In the genomic region with DNA sequence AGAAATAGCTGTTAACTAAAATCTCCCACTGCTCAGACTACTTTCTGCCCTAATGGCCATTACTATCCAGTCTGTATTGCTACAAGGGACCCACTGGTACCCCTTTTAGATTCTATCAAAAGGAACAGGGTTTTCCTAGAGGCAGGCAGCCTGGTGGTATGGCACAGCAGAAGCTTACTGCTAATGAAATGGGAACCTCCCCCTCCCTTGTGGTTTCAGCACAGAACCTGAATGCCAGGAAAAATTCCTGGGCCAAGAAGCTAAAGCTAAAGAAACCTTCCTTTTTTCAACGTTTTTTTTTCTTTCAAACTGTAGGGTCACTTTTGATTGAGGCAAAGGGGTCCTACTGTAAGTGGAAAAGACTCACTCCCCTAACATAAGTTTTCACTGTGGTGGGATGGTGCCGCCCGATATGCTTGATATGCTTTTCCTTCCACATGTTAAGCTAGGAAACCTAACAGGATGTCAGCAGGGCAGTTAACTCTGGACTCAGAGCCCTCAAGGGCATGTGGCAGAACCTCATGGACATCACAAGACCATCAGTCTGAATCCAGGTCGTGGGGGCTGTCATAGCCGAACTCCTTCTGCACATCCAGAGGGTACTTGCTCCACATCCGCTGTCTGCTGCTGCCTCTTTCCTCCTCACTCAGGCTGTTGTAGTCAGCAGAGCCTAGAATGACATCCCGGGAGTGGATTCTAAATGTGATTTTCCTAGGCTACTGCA, we compare ENCODE assay signal across 15 cellular contexts. TPM values are rescaled to one million over a fixed set of nuclear protein-coding genes. Genes with fewer than 3 reads are reported as not detected.
A peak's percentile ranks its signal among the peaks of the same experiment; 100 is the strongest.
DNase-seq lines count a peak whose midpoint lies in the region; ATAC-seq and TF ChIP-seq lines count a peak whose summit lies in the region.
"Had no signal": no experiment of that assay in that cellular context is flagged by ENCODE, and none has a peak within 500 bp of the region (broad histone marks: within the 10 kb centered on the region; RNA-seq: fewer than 3 reads in every experiment).

No MANE protein-coding gene starts in this region.

- H3K4me2 ChIP-seq in hepatocyte = no peak overlapping the region
- H3K4me2 ChIP-seq: GM23338 had no signal

- H3K27ac Mint-ChIP-seq in CD8-positive, alpha-beta memory T cell = peak overlapping the region in 6 of 8 donors; percentile 8 to 66 (median 36)
- peak overlapping the region; percentile 50 for H3K27ac Mint-ChIP-seq in activated T-helper 1 cell treated with anti-CD3 and anti-CD28 coated beads, Interleukin-12 subunit alpha, Interleukin-12 subunit beta, Interleukin-2, Interleukin-4 antibody, amounts not matched to agents 30 ng/mL and 10 ng/mL and 1 ng/mL, durations not matched to agents 14 hours and 24 hours and 36 hours
- H3K27ac Mint-ChIP-seq: GM23338 had no signal

- no peak for TF ChIP-seq POLR2A in upper lobe of left lung (IDR thresholded peaks at IDR 0.05)

- no peak for DNase-seq in A673 (ENCODE audit: low spot score)
- no peak for DNase-seq in CD8-positive, alpha-beta memory T cell
- no peak for DNase-seq in activated T-helper 1 cell treated with anti-CD3 and anti-CD28 coated beads, Interleukin-12 subunit alpha, Interleukin-12 subunit beta, Interleukin-2, Interleukin-4 antibody, amounts not matched to agents 30 ng/mL and 10 ng/mL and 1 ng/mL, durations not matched to agents 14 hours and 24 hours and 36 hours (ENCODE audit: low spot score)
- no peak for DNase-seq in hepatocyte (ENCODE audit: low spot score)
- DNase-seq in foreskin keratinocyte = no peak
- DNase-seq in upper lobe of left lung = no peak
- DNase-seq: KG1, kidney, NCI-H2171 treated with DMSO at 0.1 percent for 48 hours, PC-3, T-helper 2 cell had no signal

- TF ChIP-seq CTCF in A673 (conservative IDR thresholded peaks at IDR 0.05; ENCODE audit: low read depth, low read length) (no peak), hepatocyte (IDR thresholded peaks at IDR 0.05; ENCODE audit: poor library complexity) (no peak), foreskin keratinocyte (conservative IDR thresholded peaks at IDR 0.05) (no peak), upper lobe of left lung (IDR thresholded peaks at IDR 0.05) (no peak)

- no peaks in the 10 kb centered on the region for H4K20me1 ChIP-seq in hepatocyte (ENCODE audit: insufficient read depth, poor library complexity, severe bottlenecking)

- H3K4me1 Mint-ChIP-seq in CD8-positive, alpha-beta memory T cell = peaks cover 2 to 32% (median 18%) of the 10 kb centered on the region in 3 donors
- peaks cover 33% of the 10 kb centered on the region for H3K4me1 Mint-ChIP-seq in activated T-helper 1 cell treated with anti-CD3 and anti-CD28 coated beads, Interleukin-12 subunit alpha, Interleukin-12 subunit beta, Interleukin-2, Interleukin-4 antibody, amounts not matched to agents 30 ng/mL and 10 ng/mL and 1 ng/mL, durations not matched to agents 14 hours and 24 hours and 36 hours (ENCODE audit: low read depth)

- no peak overlapping the region for H3K4me3 Mint-ChIP-seq in CD8-positive, alpha-beta memory T cell
- H3K4me3 Mint-ChIP-seq in activated T-helper 1 cell treated with anti-CD3 and anti-CD28 coated beads, Interleukin-12 subunit alpha, Interleukin-12 subunit beta, Interleukin-2, Interleukin-4 antibody, amounts not matched to agents 30 ng/mL and 10 ng/mL and 1 ng/mL, durations not matched to agents 14 hours and 24 hours and 36 hours = no peak overlapping the region
- H3K4me3 Mint-ChIP-seq: GM23338 had no signal

- no peak for TF ChIP-seq EP300 in upper lobe of left lung (IDR thresholded peaks at IDR 0.05)

- CTCF ChIA-PET in A673 (lab: Charles Lee) = no interaction called here
- CTCF ChIA-PET in CD8-positive, alpha-beta memory T cell (lab: Charles Lee) = interaction anchor here (1.0 to 2.1 kb wide), 6 partner anchors 9 to 59 kb away, joined by 4 to 9 read pairs (median 5); a partner anchor contains a TSS

- H3K4me1 ChIP-seq in A673 (ENCODE audit: insufficient read depth, low read length, poor library complexity, severe bottlenecking) (peaks cover 31% of the 10 kb centered on the region), hepatocyte (ENCODE audit: insufficient read depth) (peaks cover 30% of the 10 kb centered on the region), foreskin keratinocyte (peaks cover 21% of the 10 kb centered on the region), upper lobe of left lung (no peaks in the 10 kb centered on the region)
- no peaks in the 10 kb centered on the region for H3K4me1 ChIP-seq in CD8-positive, alpha-beta memory T cell (ENCODE audit: insufficient read depth, low read length)

- no TSS peak for BruUV-seq in A673 (replicated peaks; lab: Mats Ljungman, UMichigan)

- no peaks in the 10 kb centered on the region for H3K9me3 ChIP-seq in A673 (ENCODE audit: low read depth, low read length, poor library complexity, severe bottlenecking)
- no peaks in the 10 kb centered on the region for H3K9me3 ChIP-seq in CD8-positive, alpha-beta memory T cell (ENCODE audit: low read length)
- no peaks in the 10 kb centered on the region for H3K9me3 ChIP-seq in hepatocyte (ENCODE audit: low read depth)
- H3K9me3 ChIP-seq in upper lobe of left lung = no peaks in the 10 kb centered on the region
- H3K9me3 ChIP-seq: esophagus muscularis mucosa had no signal

- H3K9me2 ChIP-seq in hepatocyte (replicated peaks; ENCODE audit: insufficient read depth) = no peaks in the 10 kb centered on the region

- 94% methylated on average over 7 of the region's 7 CpGs for WGBS in hepatocyte (ENCODE audit: low lambda C conversion rate, missing lambda C conversion rate)
- 77 to 78% methylated on average over 6 to 7 of the region's 7 CpGs for WGBS in upper lobe of left lung, 2 donors

- H3K36me3 ChIP-seq in A673 (ENCODE audit: insufficient read depth, low read length, poor library complexity, severe bottlenecking) = peaks cover 77% of the 10 kb centered on the region
- H3K36me3 ChIP-seq in CD8-positive, alpha-beta memory T cell (ENCODE audit: insufficient read depth, low read length) = peaks cover 66% of the 10 kb centered on the region
- H3K36me3 ChIP-seq in hepatocyte (replicated peaks; ENCODE audit: insufficient read depth, low read depth) = no peaks in the 10 kb centered on the region
- peaks cover 25 to 100% (median 81%) of the 10 kb centered on the region in 4 donors for H3K36me3 ChIP-seq in upper lobe of left lung

- H3K27ac ChIP-seq in A673 (ENCODE audit: low read depth, low read length, poor library complexity, severe bottlenecking) (peak overlapping the region; percentile 22), hepatocyte (peak overlapping the region; percentile 23), foreskin keratinocyte (no peak overlapping the region), upper lobe of left lung (no peak overlapping the region)
- no peak overlapping the region for H3K27ac ChIP-seq in CD8-positive, alpha-beta memory T cell (ENCODE audit: low read depth, low read length)

- H3K27me3 Mint-ChIP-seq in CD8-positive, alpha-beta memory T cell = no peaks in the 10 kb centered on the region
- H3K27me3 Mint-ChIP-seq in activated T-helper 1 cell treated with anti-CD3 and anti-CD28 coated beads, Interleukin-12 subunit alpha, Interleukin-12 subunit beta, Interleukin-2, Interleukin-4 antibody, amounts not matched to agents 30 ng/mL and 10 ng/mL and 1 ng/mL, durations not matched to agents 14 hours and 24 hours and 36 hours (ENCODE audit: insufficient read depth) = no peaks in the 10 kb centered on the region

- no peak overlapping the region for H2AFZ ChIP-seq in hepatocyte
- H2AFZ ChIP-seq: GM23338 had no signal

- H3K27me3 ChIP-seq in A673 (replicated peaks; ENCODE audit: insufficient read depth, low read depth, low read length, poor library complexity) = no peaks in the 10 kb centered on the region
- no peaks in the 10 kb centered on the region for H3K27me3 ChIP-seq in CD8-positive, alpha-beta memory T cell (ENCODE audit: insufficient read depth, low read length, poor library complexity, severe bottlenecking)
- H3K27me3 ChIP-seq in hepatocyte = no peaks in the 10 kb centered on the region
- H3K27me3 ChIP-seq in foreskin keratinocyte = no peaks in the 10 kb centered on the region
- no peaks in the 10 kb centered on the region for H3K27me3 ChIP-seq in upper lobe of left lung
- H3K27me3 ChIP-seq: esophagus muscularis mucosa had no signal

- peaks cover 1% of the 10 kb centered on the region for H3K79me2 ChIP-seq in hepatocyte

- POLR2A ChIA-PET in A673 (lab: Charles Lee; ENCODE audit: low non-redundant PET) = no interaction called here
- POLR2A ChIA-PET in CD8-positive, alpha-beta memory T cell (lab: Charles Lee) = interaction anchor here (1.2 to 1.6 kb wide), 3 partner anchors 9 to 32 kb away, joined by 3 to 6 read pairs (median 4); no protein-coding TSS in a partner anchor

- H3K36me3 Mint-ChIP-seq in CD8-positive, alpha-beta memory T cell = peaks cover 4 to 91% (median 20%) of the 10 kb centered on the region in 3 donors
- peaks cover 68% of the 10 kb centered on the region for H3K36me3 Mint-ChIP-seq in activated T-helper 1 cell treated with anti-CD3 and anti-CD28 coated beads, Interleukin-12 subunit alpha, Interleukin-12 subunit beta, Interleukin-2, Interleukin-4 antibody, amounts not matched to agents 30 ng/mL and 10 ng/mL and 1 ng/mL, durations not matched to agents 14 hours and 24 hours and 36 hours (ENCODE audit: low read depth)

- no peak for ATAC-seq in foreskin keratinocyte
- ATAC-seq in HG02973 (IDR thresholded peaks at IDR 0.05; ENCODE audit: unreplicated experiment) = no peak
- ATAC-seq in upper lobe of left lung (ENCODE audit: low FRiP score in 2 of 2) = no peak
- no peak for ATAC-seq in HG03439 (IDR thresholded peaks at IDR 0.05; ENCODE audit: unreplicated experiment)
- ATAC-seq: GM23338, PC-3 had no signal

- H3K4me3 ChIP-seq in A673 (ENCODE audit: low read depth, low read length, poor library complexity, severe bottlenecking) (no peak overlapping the region), hepatocyte (no peak overlapping the region), upper lobe of left lung (no peak overlapping the region)
- no peak overlapping the region for H3K4me3 ChIP-seq in CD8-positive, alpha-beta memory T cell (ENCODE audit: low read length)
- H3K4me3 ChIP-seq: esophagus muscularis mucosa, GM23338 had no signal

- no peaks in the 10 kb centered on the region for H3K9me3 Mint-ChIP-seq in CD8-positive, alpha-beta memory T cell
- no peaks in the 10 kb centered on the region for H3K9me3 Mint-ChIP-seq in activated T-helper 1 cell treated with anti-CD3 and anti-CD28 coated beads, Interleukin-12 subunit alpha, Interleukin-12 subunit beta, Interleukin-2, Interleukin-4 antibody, amounts not matched to agents 30 ng/mL and 10 ng/mL and 1 ng/mL, durations not matched to agents 14 hours and 24 hours and 36 hours
- H3K9me3 Mint-ChIP-seq: GM23338 had no signal

- intact Hi-C loops in A673 (cut with micrococcal nuclease; ENCODE audit: unreplicated experiment) = no loop called here
- intact Hi-C loops in activated T-helper 1 cell treated with anti-CD3 and anti-CD28 coated beads, Interleukin-12 subunit alpha, Interleukin-12 subunit beta, Interleukin-2, Interleukin-4 antibody, amounts not matched to agents 30 ng/mL and 10 ng/mL and 1 ng/mL, durations not matched to agents 14 hours and 24 hours and 36 hours (cut with micrococcal nuclease) = no loop called here

RNA-seq across cellular contexts. Expression of a gene that starts 9.8 kb away (rescaled TPM):
- total RNA-seq in A673 (2021) (24.5 and 25.3 TPM in 2 replicates), hepatocyte (8.8 and 13.0 TPM in 2 replicates), foreskin keratinocyte (14.1 and 14.2 TPM in 2 replicates), upper lobe of left lung (10 to 100 TPM in 5 of 6 donors, 1 to 10 TPM in 1; 9.9 to 35.6 (median 18.5) TPM)
- 10 to 100 TPM; 21.8 to 25.5 TPM for total RNA-seq in CD8-positive, alpha-beta memory T cell
- polyA plus RNA-seq in CD8-positive, alpha-beta memory T cell = 28.2 TPM
- total RNA-seq in activated T-helper 1 cell treated with anti-CD3 and anti-CD28 coated beads, Interleukin-12 subunit alpha, Interleukin-12 subunit beta, Interleukin-2, Interleukin-4 antibody, amounts not matched to agents 30 ng/mL and 10 ng/mL and 1 ng/mL, durations not matched to agents 14 hours and 24 hours and 36 hours = 26.5 and 27.6 TPM in 2 replicates
- polyA plus RNA-seq in hepatocyte (13.7 and 18.9 TPM in 2 replicates), foreskin keratinocyte (7.9 and 8.4 TPM in 2 replicates)

RNA-seq across cellular contexts. Expression of a gene that starts 9.9 kb away (rescaled TPM):
- total RNA-seq in A673 (2021) (60.2 and 66.2 TPM in 2 replicates), hepatocyte (41.1 and 41.9 TPM in 2 replicates), foreskin keratinocyte (32.2 and 32.7 TPM in 2 replicates), upper lobe of left lung (100 to 1,000 TPM in 1 of 6 donors, 10 to 100 TPM in 5; 26.9 to 166 (median 38.8) TPM)
- 10 to 100 TPM; 61.1 to 67.5 TPM for total RNA-seq in CD8-positive, alpha-beta memory T cell
- polyA plus RNA-seq in CD8-positive, alpha-beta memory T cell = 41.8 TPM
- total RNA-seq in activated T-helper 1 cell treated with anti-CD3 and anti-CD28 coated beads, Interleukin-12 subunit alpha, Interleukin-12 subunit beta, Interleukin-2, Interleukin-4 antibody, amounts not matched to agents 30 ng/mL and 10 ng/mL and 1 ng/mL, durations not matched to agents 14 hours and 24 hours and 36 hours = 80.6 and 85.2 TPM in 2 replicates
- polyA plus RNA-seq in hepatocyte (31.0 and 43.6 TPM in 2 replicates), foreskin keratinocyte (27.5 and 30.4 TPM in 2 replicates)

RNA-seq across cellular contexts. Expression of a gene that starts 36.6 kb away (rescaled TPM):
- 43.6 and 58.7 TPM in 2 replicates for total RNA-seq in A673 (2021)
- total RNA-seq in CD8-positive, alpha-beta memory T cell = 10 to 100 TPM; 91.2 to 94.9 TPM
- 18.7 TPM for polyA plus RNA-seq in CD8-positive, alpha-beta memory T cell
- total RNA-seq in activated T-helper 1 cell treated with anti-CD3 and anti-CD28 coated beads, Interleukin-12 subunit alpha, Interleukin-12 subunit beta, Interleukin-2, Interleukin-4 antibody, amounts not matched to agents 30 ng/mL and 10 ng/mL and 1 ng/mL, durations not matched to agents 14 hours and 24 hours and 36 hours = 139 and 143 TPM in 2 replicates
- total RNA-seq in hepatocyte = 23.4 and 29.7 TPM in 2 replicates
- polyA plus RNA-seq in hepatocyte = 20.5 and 23.1 TPM in 2 replicates
- total RNA-seq in foreskin keratinocyte = 26.1 and 26.5 TPM in 2 replicates
- 9.6 and 9.9 TPM in 2 replicates for polyA plus RNA-seq in foreskin keratinocyte
- total RNA-seq in upper lobe of left lung = 100 to 1,000 TPM in 1 of 6 donors, 10 to 100 TPM in 5; 44.9 to 109 (median 49.5) TPM

RNA-seq across cellular contexts. Expression of a gene that starts 55.7 kb away (rescaled TPM):
- total RNA-seq in A673 (2021) (6.8 and 8.1 TPM in 2 replicates), hepatocyte (24.2 and 34.8 TPM in 2 replicates), foreskin keratinocyte (9.0 and 11.4 TPM in 2 replicates), upper lobe of left lung (10 to 100 TPM; 25.6 to 84.8 (median 57.5) TPM)
- total RNA-seq in CD8-positive, alpha-beta memory T cell = 1 to 10 TPM; 9.0 to 9.4 TPM
- polyA plus RNA-seq in CD8-positive, alpha-beta memory T cell = 11.0 TPM
- total RNA-seq in activated T-helper 1 cell treated with anti-CD3 and anti-CD28 coated beads, Interleukin-12 subunit alpha, Interleukin-12 subunit beta, Interleukin-2, Interleukin-4 antibody, amounts not matched to agents 30 ng/mL and 10 ng/mL and 1 ng/mL, durations not matched to agents 14 hours and 24 hours and 36 hours = 8.6 and 8.8 TPM in 2 replicates
- polyA plus RNA-seq in hepatocyte (31.7 and 34.2 TPM in 2 replicates), foreskin keratinocyte (9.3 and 10.7 TPM in 2 replicates)

Comparison
In these comparisons a context has a peak if more than half of its experiments do, and no peak if none do; other contexts are left out.
1. H3K27ac ChIP-seq: peak in A673 (single experiment) and hepatocyte (single experiment); none in CD8-positive, alpha-beta memory T cell (single experiment), foreskin keratinocyte (single experiment) and upper lobe of left lung (0 of 4).